Comparison of ENCODE assay signal across 16 cellular contexts in genomic region chr12:124278389-124279101, GRCh38. TPM values are rescaled to one million over a fixed set of nuclear protein-coding genes. Genes with fewer than 3 reads are reported as not detected.
DNase-seq lines count a peak whose midpoint lies in the region; ATAC-seq and TF ChIP-seq lines count a peak whose summit lies in the region.
"Had no signal": no experiment of that assay in that cellular context is flagged by ENCODE, and none has a peak within 500 bp of the region (broad histone marks: within the 10 kb centered on the region; RNA-seq: fewer than 3 reads in every experiment).

No MANE protein-coding gene starts in this region.

- peak; percentile 55 for DNase-seq in NCI-H510A (lab: John Stamatoyannopoulos, UW)
- peak in 31 of 58 donors; percentile 5 to 67 (median 32) for DNase-seq in anterior cingulate cortex (lab: John Stamatoyannopoulos, UW)
- no peak for DNase-seq in mesendoderm
- DNase-seq in tibial nerve (ENCODE audit: low spot score in 2 of 2), result peak; percentile 53 to 70
- DNase-seq in NCI-H2196 treated with DMSO at 0.1 percent for 48 hours (lab: John Stamatoyannopoulos, UW; ENCODE audit: unreplicated experiment), result no peak
- DNase-seq: activated CD4-positive, alpha-beta memory T cell treated with anti-CD3 and anti-CD28 coated beads, Interleukin-2, amount 10 ng/mL, durations not matched to agents 7 days and 5 days; activated effector memory CD4-positive, alpha-beta T cell treated with anti-CD3 and anti-CD28 coated beads, Interleukin-2, amount 50 U/mL, for 16 hours; CD4-positive, alpha-beta T cell; GDM1; HCEC 1CT; naive thymus-derived CD4-positive, alpha-beta T cell; T-helper 9 cell had no signal

- H3K18ac ChIP-seq in mesendoderm (ENCODE audit: low read length), result no peak overlapping the region

- H3K23ac ChIP-seq in mesendoderm (ENCODE audit: low read length), result no peak overlapping the region

- no CpG with 5 or more reads among the region's 20 CpGs for WGBS in mesendoderm (ENCODE audit: extremely low coverage, insufficient coverage, low lambda C conversion rate)
- WGBS in tibial nerve, 2 donors, result 21 to 23% methylated on average over 17 to 18 of the region's 20 CpGs

- no peak overlapping the region for H3K4me3 ChIP-seq in mesendoderm (ENCODE audit: low read length)
- H3K4me3 ChIP-seq in tibial nerve, result no peak overlapping the region

- H2BK120ac ChIP-seq in mesendoderm (ENCODE audit: low read depth, low read length), result no peak overlapping the region

- H3K27ac ChIP-seq in mesendoderm (ENCODE audit: low read depth, low read length), result no peak overlapping the region
- peak overlapping the region; percentile 11 to 78 (median 33) for H3K27ac ChIP-seq in tibial nerve
- H3K27ac ChIP-seq: HL-60 had no signal

- H4K5ac ChIP-seq in mesendoderm (ENCODE audit: low read length), result no peak overlapping the region

- TF ChIP-seq CTCF in tibial nerve (IDR thresholded peaks at IDR 0.05), result no peak

- H3K4me2 ChIP-seq in mesendoderm (ENCODE audit: low read length), result no peak overlapping the region

- H3K79me1 ChIP-seq in mesendoderm (ENCODE audit: low read length), result no peaks in the 10 kb centered on the region

- no peak overlapping the region for H2BK15ac ChIP-seq in mesendoderm (replicated peaks; ENCODE audit: low read depth)

- H3K9ac ChIP-seq in mesendoderm (ENCODE audit: low read length), result no peak overlapping the region

- H2BK5ac ChIP-seq in mesendoderm (ENCODE audit: low read length), result no peak overlapping the region

- H2AK5ac ChIP-seq in mesendoderm (ENCODE audit: low read length), result no peak overlapping the region

- H3K36me3 ChIP-seq in mesendoderm (ENCODE audit: control insufficient read depth, insufficient read depth, low read length), result no peaks in the 10 kb centered on the region
- no peaks in the 10 kb centered on the region for H3K36me3 ChIP-seq in tibial nerve

- no peak overlapping the region for H3K4ac ChIP-seq in mesendoderm (ENCODE audit: low read depth, low read length)

- no peak for TF ChIP-seq POLR2A in tibial nerve (IDR thresholded peaks at IDR 0.05)

- no peaks in the 10 kb centered on the region for H3K4me1 ChIP-seq in mesendoderm (ENCODE audit: control insufficient read depth, low read depth, low read length)
- peaks cover 0 to 43% (median 17%) of the 10 kb centered on the region in 4 donors for H3K4me1 ChIP-seq in tibial nerve

- no peaks in the 10 kb centered on the region for H3K9me3 ChIP-seq in tibial nerve

- no peaks in the 10 kb centered on the region for H3K27me3 ChIP-seq in mesendoderm (ENCODE audit: insufficient read depth, low read length, poor library complexity)
- H3K27me3 ChIP-seq in tibial nerve, result no peaks in the 10 kb centered on the region

- no peak overlapping the region for H4K8ac ChIP-seq in mesendoderm (ENCODE audit: low read depth, low read length)

- no peaks in the 10 kb centered on the region for H3K79me2 ChIP-seq in mesendoderm (ENCODE audit: control insufficient read depth, insufficient read depth, low read length)

- H3K56ac ChIP-seq in mesendoderm (ENCODE audit: low read length), result peak overlapping the region; percentile 5

- peak in 1 of 2 donors; percentile 26 for TF ChIP-seq EP300 in tibial nerve (IDR thresholded peaks at IDR 0.05)

- ATAC-seq in HG03342 (IDR thresholded peaks at IDR 0.05; ENCODE audit: unreplicated experiment) (no peak), GM18868 (IDR thresholded peaks at IDR 0.05; ENCODE audit: unreplicated experiment) (no peak)
- ATAC-seq: left lobe of liver; naive thymus-derived CD4-positive, alpha-beta T cell had no signal

RNA-seq across cellular contexts. Expression of gene RFLNA, which starts 16.3 kb away (rescaled TPM):
- polyA plus RNA-seq in mesendoderm (2013, experiment 1 of 2), result 3.1 TPM
- 3.4 TPM for polyA plus RNA-seq in mesendoderm (2013, experiment 2 of 2)
- 10 to 100 TPM; 11.4 to 19.4 (median 17.0) TPM for total RNA-seq in tibial nerve
- total RNA-seq: activated CD4-positive, alpha-beta memory T cell treated with anti-CD3 and anti-CD28 coated beads, Interleukin-2, amount 10 ng/mL, durations not matched to agents 7 days and 5 days; CD4-positive, alpha-beta T cell; left lobe of liver; naive thymus-derived CD4-positive, alpha-beta T cell had no signal

Comparison
In these comparisons a context has a peak if more than half of its experiments do, and no peak if none do; other contexts are left out.
1. DNase-seq: peak in NCI-H510A (single experiment), anterior cingulate cortex (31 of 58) and tibial nerve (2 of 2); none in mesendoderm (single experiment) and NCI-H2196 treated with DMSO at 0.1 percent for 48 hours (single experiment).